ENCODE assay signal across 18 cellular contexts in the genomic region with DNA sequence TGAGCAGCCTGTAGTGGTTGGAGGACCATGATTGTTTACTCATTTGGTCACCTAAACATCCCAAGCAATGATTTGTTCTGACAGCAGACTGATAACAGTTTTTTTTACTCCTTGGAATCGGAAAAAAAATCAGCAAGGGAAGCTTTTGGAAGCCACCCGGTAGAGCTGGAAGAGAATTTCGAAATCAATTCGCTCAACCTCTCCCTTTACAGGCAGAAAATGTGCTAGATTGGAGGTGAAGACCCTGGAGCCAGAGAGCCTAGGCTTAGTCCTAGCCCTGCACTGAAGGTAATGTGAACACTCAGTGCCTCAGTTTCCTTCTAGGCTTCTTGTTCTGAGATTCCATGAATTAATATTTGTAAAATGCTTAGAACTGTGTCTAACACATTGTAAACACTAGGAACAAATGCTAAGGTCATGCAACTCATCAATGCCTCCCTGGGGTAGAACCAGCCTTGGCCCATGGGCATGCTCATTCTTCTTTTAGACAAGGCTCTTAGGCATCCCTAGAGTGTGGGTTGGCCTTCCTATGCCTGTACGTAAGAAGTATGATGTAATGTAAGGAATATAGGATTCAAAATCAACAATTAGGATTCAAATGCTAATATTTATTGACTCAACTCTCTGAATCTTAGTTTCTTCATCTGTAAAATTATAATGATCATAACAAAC.
"Had no signal": no experiment of that assay in that cellular context is flagged by ENCODE, and none has a peak within 500 bp of the region (broad histone marks: within the 10 kb centered on the region; RNA-seq: fewer than 3 reads in every experiment).

No MANE protein-coding gene starts in this region.

- H3K4me1 Mint-ChIP-seq: activated B cell treated with CpG ODN at 0.5 μM for 24 hours; activated T-helper 17 cell treated with anti-CD3 and anti-CD28 coated beads, Interleukin-2, amount 50 U/mL, for 72 hours; memory B cell; natural killer cell; stimulated activated naive B cell treated with anti-CD40 and anti-IgM and Interleukin-4, amounts not matched to agents 10 μg/mL and 1 μg/mL and 100 μg/mL, for 72 hours had no signal

- H3K36me3 Mint-ChIP-seq: memory B cell; natural killer cell; stimulated activated naive B cell treated with anti-CD40 and anti-IgM and Interleukin-4, amounts not matched to agents 10 μg/mL and 1 μg/mL and 100 μg/mL, for 72 hours had no signal

- H3K27ac ChIP-seq: coronary artery, gastroesophageal sphincter, left ventricle myocardium inferior, transverse colon had no signal

- H3K4me3 ChIP-seq: coronary artery, gastroesophageal sphincter, left ventricle myocardium inferior, transverse colon had no signal

- H3K27me3 ChIP-seq: gastroesophageal sphincter, transverse colon had no signal

- DNase-seq: activated B cell treated with CpG ODN at 0.5 μM for 24 hours; activated CD4-positive, alpha-beta T cell treated with anti-CD3 and anti-CD28 coated beads, Interleukin-2, amount 50 U/mL, for 1 hour; activated naive CD4-positive, alpha-beta T cell treated with anti-CD3 and anti-CD28 coated beads for 36 hours; activated T-cell treated with anti-CD3 and anti-CD28 coated beads for 4 hours; central memory CD4-positive, alpha-beta T cell; effector CD4-positive, alpha-beta T cell; left ventricle myocardium inferior; natural killer cell; nucleus accumbens; right cardiac atrium; stimulated activated naive B cell treated with anti-CD40 and anti-IgM and Interleukin-4, amounts not matched to agents 10 μg/mL and 1 μg/mL and 100 μg/mL, for 72 hours; substantia nigra; transverse colon had no signal

- H3K4me3 Mint-ChIP-seq: activated B cell treated with CpG ODN at 0.5 μM for 24 hours; activated naive CD4-positive, alpha-beta T cell treated with anti-CD3 and anti-CD28 coated beads for 36 hours; activated T-helper 17 cell treated with anti-CD3 and anti-CD28 coated beads, Interleukin-2, amount 50 U/mL, for 72 hours; memory B cell; natural killer cell; stimulated activated naive B cell treated with anti-CD40 and anti-IgM and Interleukin-4, amounts not matched to agents 10 μg/mL and 1 μg/mL and 100 μg/mL, for 72 hours had no signal

- H3K27ac Mint-ChIP-seq: activated B cell treated with CpG ODN at 0.5 μM for 24 hours; activated naive CD4-positive, alpha-beta T cell treated with anti-CD3 and anti-CD28 coated beads for 36 hours; activated T-helper 17 cell treated with anti-CD3 and anti-CD28 coated beads, Interleukin-2, amount 50 U/mL, for 72 hours; memory B cell; natural killer cell; stimulated activated naive B cell treated with anti-CD40 and anti-IgM and Interleukin-4, amounts not matched to agents 10 μg/mL and 1 μg/mL and 100 μg/mL, for 72 hours had no signal

- H3K9me3 ChIP-seq: gastroesophageal sphincter, left ventricle myocardium inferior, transverse colon had no signal

- FAIRE-seq: keratinocyte had no signal

- ATAC-seq: activated T-helper 17 cell treated with anti-CD3 and anti-CD28 coated beads, Interleukin-2, amount 50 U/mL, for 72 hours; gastroesophageal sphincter; natural killer cell; right cardiac atrium; stimulated activated naive B cell treated with anti-CD40 and anti-IgM and Interleukin-4, amounts not matched to agents 10 μg/mL and 1 μg/mL and 100 μg/mL, for 72 hours had no signal

- H3K9me3 Mint-ChIP-seq: activated B cell treated with CpG ODN at 0.5 μM for 24 hours; activated naive CD4-positive, alpha-beta T cell treated with anti-CD3 and anti-CD28 coated beads for 36 hours; activated T-helper 17 cell treated with anti-CD3 and anti-CD28 coated beads, Interleukin-2, amount 50 U/mL, for 72 hours; memory B cell; natural killer cell; stimulated activated naive B cell treated with anti-CD40 and anti-IgM and Interleukin-4, amounts not matched to agents 10 μg/mL and 1 μg/mL and 100 μg/mL, for 72 hours had no signal

- H3K4me1 ChIP-seq: transverse colon had no signal

- H3K36me3 ChIP-seq: gastroesophageal sphincter, left ventricle myocardium inferior, transverse colon had no signal
